ENCODE assay signal across 34 cellular contexts in genomic region chrX:31371956-31372355, GRCh38.
"Had no signal": no experiment of that assay in that cellular context is flagged by ENCODE, and none has a peak within 500 bp of the region (broad histone marks: within the 10 kb centered on the region; RNA-seq: fewer than 3 reads in every experiment).

No MANE protein-coding gene starts in this region.

- H3K4me3 ChIP-seq: adrenal gland, body of pancreas, breast epithelium had no signal

- H3K27ac ChIP-seq: adrenal gland, body of pancreas, brain microvascular endothelial cell, breast epithelium, VCaP had no signal

- H3K4me1 ChIP-seq: adrenal gland, body of pancreas, breast epithelium had no signal

- H3K36me3 ChIP-seq: adrenal gland, brain microvascular endothelial cell, breast epithelium had no signal

- H3K9me3 ChIP-seq: adrenal gland, body of pancreas had no signal

- DNase-seq: activated B cell treated with CpG ODN at 0.5 μM for 24 hours; activated CD4-positive, alpha-beta memory T cell treated with anti-CD3 and anti-CD28 coated beads for 36 hours; activated CD4-positive, alpha-beta T cell treated with anti-CD3 and anti-CD28 coated beads for 4 hours; activated CD4-positive, alpha-beta T cell treated with anti-CD3 and anti-CD28 coated beads, Interleukin-2, amount 10 ng/mL, durations not matched to agents 24 days and 14 days; activated CD4-positive, alpha-beta T cell treated with anti-CD3 and anti-CD28 coated beads, Interleukin-2, amount 50 U/mL, for 1 hour; activated CD4-positive, alpha-beta T cell treated with anti-CD3 and anti-CD28 coated beads, Interleukin-2, amount 50 U/mL, for 4 hours; activated CD4-positive, CD25-positive, alpha-beta regulatory T cell treated with anti-CD3 and anti-CD28 coated beads, Interleukin-2, amount 50 U/mL, for 72 hours; activated CD8-positive, alpha-beta memory T cell treated with anti-CD3 and anti-CD28 coated beads, Interleukin-2, amount 50 U/mL, for 4 hours; activated CD8-positive, alpha-beta T cell treated with anti-CD3 and anti-CD28 coated beads for 36 hours; activated effector memory CD4-positive, alpha-beta T cell treated with anti-CD3 and anti-CD28 coated beads, Interleukin-2, amount 50 U/mL, for 16 hours; activated gamma-delta T cell treated with Interleukin-2 at 50 U/mL for 16 hours; activated naive CD4-positive, alpha-beta T cell; activated naive CD4-positive, alpha-beta T cell treated with anti-CD3 and anti-CD28 coated beads for 36 hours; activated naive CD4-positive, alpha-beta T cell treated with anti-CD3 and anti-CD28 coated beads, Interleukin-2, amount 50 U/mL, for 16 hours; activated naive CD8-positive, alpha-beta T cell treated with anti-CD3 and anti-CD28 coated beads for 36 hours; activated T-cell treated with anti-CD3 and anti-CD28 coated beads for 4 hours; activated T-cell treated with anti-CD3 and anti-CD28 coated beads, Interleukin-2, amount 50 U/mL, for 1 hour; activated T-cell treated with anti-CD3 and anti-CD28 coated beads, Interleukin-2, amount 50 U/mL, for 4 hours; activated T-cell treated with anti-CD3 and anti-CD28 coated beads, Interleukin-2, amount 50 U/mL, for 72 hours; adrenal gland; amniotic stem cell; aorta; body of pancreas; brain microvascular endothelial cell; caudate nucleus; cerebellar nuclear complex; T-helper 1 cell; T-helper 2 cell; T-helper 9 cell had no signal

- FAIRE-seq: TTC549 had no signal

- H3K27me3 ChIP-seq: adrenal gland, body of pancreas, brain microvascular endothelial cell had no signal

- ATAC-seq: activated CD8-positive, alpha-beta T cell treated with anti-CD3 and anti-CD28 coated beads for 36 hours; activated naive CD4-positive, alpha-beta T cell treated with anti-CD3 and anti-CD28 coated beads, Interleukin-2, amount 50 U/mL, for 72 hours; activated T-cell treated with anti-CD3 and anti-CD28 coated beads, Interleukin-2, amount 50 U/mL, for 4 hours; activated T-cell treated with anti-CD3 and anti-CD28 coated beads, Interleukin-2, amount 50 U/mL, for 72 hours; activated T-helper 17 cell treated with anti-CD3 and anti-CD28 coated beads, Interleukin-2, amount 50 U/mL, for 72 hours; body of pancreas had no signal
